Comparison of ENCODE assay signal across 9 cellular contexts in the genomic region with DNA sequence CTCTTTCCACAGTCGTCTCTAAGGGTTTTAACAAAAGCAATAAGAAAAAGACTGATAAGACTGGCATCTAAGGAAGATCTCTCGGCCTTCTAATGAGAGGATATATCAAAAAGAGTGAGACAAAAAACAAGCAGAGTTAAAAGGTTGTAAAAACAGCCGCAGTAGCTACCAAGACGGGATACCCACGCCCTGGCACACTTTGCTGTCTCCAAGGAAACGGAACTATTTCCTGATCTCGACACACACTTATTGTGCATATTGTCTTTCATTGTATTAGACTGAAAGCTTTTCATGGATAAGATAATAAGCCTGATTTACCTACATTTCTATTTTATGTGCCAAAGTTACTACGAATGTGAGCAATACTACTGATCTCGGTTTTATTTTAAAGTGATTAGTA.
"Had no signal": no experiment of that assay in that cellular context is flagged by ENCODE, and none has a peak within 500 bp of the region (broad histone marks: within the 10 kb centered on the region; RNA-seq: fewer than 3 reads in every experiment).

No MANE protein-coding gene starts in this region.

- DNase-seq: activated naive CD4-positive, alpha-beta T cell treated with anti-CD3 and anti-CD28 coated beads, Interleukin-2, amount 10 ng/mL, durations not matched to agents 7 days and 5 days; effector CD4-positive, alpha-beta T cell; stimulated activated CD4-positive, alpha-beta T cell treated with anti-CD3 and anti-CD28 coated beads, Interleukin-1b, Interleukin-23, amount 100 ng/mL, for 48 hours; stimulated activated naive B cell treated with anti-CD40 and anti-IgM and Interleukin-4, amounts not matched to agents 10 μg/mL and 1 μg/mL and 100 μg/mL, for 72 hours had no signal

- H3K9me3 Mint-ChIP-seq: activated naive CD4-positive, alpha-beta T cell treated with anti-CD3 and anti-CD28 coated beads, Interleukin-2, amount 10 ng/mL, durations not matched to agents 7 days and 5 days; activated T-helper 2 cell treated with anti-CD3 and anti-CD28 coated beads, Interferon-gamma antibody, Interleukin-2, Interleukin-4, amounts not matched to agents 10 μg/mL and 5 μg/mL and 100 μg/mL, durations not matched to agents 14 hours and 24 hours and 36 hours had no signal

- ATAC-seq: activated CD4-positive, CD25-positive, alpha-beta regulatory T cell treated with anti-CD3 and anti-CD28 coated beads, Interleukin-2, amount 50 U/mL, for 24 hours; gastrocnemius medialis had no signal

- H3K4me1 Mint-ChIP-seq: activated naive CD4-positive, alpha-beta T cell treated with anti-CD3 and anti-CD28 coated beads, Interleukin-2, amount 10 ng/mL, durations not matched to agents 7 days and 5 days had no signal

- H3K4me2 ChIP-seq: neural progenitor cell had no signal

- H3K9me3 ChIP-seq: gastrocnemius medialis had no signal

- H3K27me3 ChIP-seq: neural progenitor cell had no signal

- H3K4me3 ChIP-seq: coronary artery, neural progenitor cell had no signal

- H3K9ac ChIP-seq: neural progenitor cell had no signal

- H3K27ac Mint-ChIP-seq: activated naive CD4-positive, alpha-beta T cell treated with anti-CD3 and anti-CD28 coated beads, Interleukin-2, amount 10 ng/mL, durations not matched to agents 7 days and 5 days; activated T-helper 2 cell treated with anti-CD3 and anti-CD28 coated beads, Interferon-gamma antibody, Interleukin-2, Interleukin-4, amounts not matched to agents 10 μg/mL and 5 μg/mL and 100 μg/mL, durations not matched to agents 14 hours and 24 hours and 36 hours; stimulated activated naive B cell treated with anti-CD40 and anti-IgM and Interleukin-4, amounts not matched to agents 10 μg/mL and 1 μg/mL and 100 μg/mL, for 72 hours had no signal

- H3K36me3 Mint-ChIP-seq: activated naive CD4-positive, alpha-beta T cell treated with anti-CD3 and anti-CD28 coated beads, Interleukin-2, amount 10 ng/mL, durations not matched to agents 7 days and 5 days; neural progenitor cell; stimulated activated naive B cell treated with anti-CD40 and anti-IgM and Interleukin-4, amounts not matched to agents 10 μg/mL and 1 μg/mL and 100 μg/mL, for 72 hours had no signal

- H3K27ac ChIP-seq: coronary artery, gastrocnemius medialis, neural progenitor cell had no signal

- H3K4me1 ChIP-seq: gastrocnemius medialis, neural progenitor cell had no signal

- H3K36me3 ChIP-seq: gastrocnemius medialis, neural progenitor cell had no signal

- H3K4me3 Mint-ChIP-seq: activated naive CD4-positive, alpha-beta T cell treated with anti-CD3 and anti-CD28 coated beads, Interleukin-2, amount 10 ng/mL, durations not matched to agents 7 days and 5 days; neural progenitor cell; stimulated activated naive B cell treated with anti-CD40 and anti-IgM and Interleukin-4, amounts not matched to agents 10 μg/mL and 1 μg/mL and 100 μg/mL, for 72 hours had no signal
